ENCODE assay signal across 11 cellular contexts in genomic region chrX:108036298-108036973, GRCh38. TPM values are rescaled to one million over a fixed set of nuclear protein-coding genes. Genes with fewer than 3 reads are reported as not detected.
DNase-seq lines count a peak whose midpoint lies in the region; ATAC-seq lines count a peak whose summit lies in the region.
"Had no signal": no experiment of that assay in that cellular context is flagged by ENCODE, and none has a peak within 500 bp of the region (broad histone marks: within the 10 kb centered on the region; RNA-seq: fewer than 3 reads in every experiment).

No MANE protein-coding gene starts in this region.

- no peak overlapping the region for H3K27ac Mint-ChIP-seq in stimulated activated memory B cell treated with anti-CD40 and anti-IgM and Interleukin-4, amounts not matched to agents 10 μg/mL and 1 μg/mL and 100 μg/mL, for 72 hours
- H3K27ac Mint-ChIP-seq: activated CD8-positive, alpha-beta memory T cell treated with anti-CD3 and anti-CD28 coated beads, Interleukin-2, amount 10 ng/mL, durations not matched to agents 7 days and 5 days had no signal

- H3K36me3 Mint-ChIP-seq in stimulated activated memory B cell treated with anti-CD40 and anti-IgM and Interleukin-4, amounts not matched to agents 10 μg/mL and 1 μg/mL and 100 μg/mL, for 72 hours = no peaks in the 10 kb centered on the region
- H3K36me3 Mint-ChIP-seq: activated CD8-positive, alpha-beta memory T cell treated with anti-CD3 and anti-CD28 coated beads, Interleukin-2, amount 10 ng/mL, durations not matched to agents 7 days and 5 days had no signal

- no peak overlapping the region for H3K4me3 Mint-ChIP-seq in stimulated activated memory B cell treated with anti-CD40 and anti-IgM and Interleukin-4, amounts not matched to agents 10 μg/mL and 1 μg/mL and 100 μg/mL, for 72 hours
- H3K4me3 Mint-ChIP-seq: activated CD8-positive, alpha-beta memory T cell treated with anti-CD3 and anti-CD28 coated beads, Interleukin-2, amount 10 ng/mL, durations not matched to agents 7 days and 5 days; IgD-negative memory B cell had no signal

- H3K27me3 Mint-ChIP-seq in stimulated activated memory B cell treated with anti-CD40 and anti-IgM and Interleukin-4, amounts not matched to agents 10 μg/mL and 1 μg/mL and 100 μg/mL, for 72 hours = no peaks in the 10 kb centered on the region
- H3K27me3 Mint-ChIP-seq: activated CD8-positive, alpha-beta memory T cell treated with anti-CD3 and anti-CD28 coated beads, Interleukin-2, amount 10 ng/mL, durations not matched to agents 7 days and 5 days had no signal

- H3K9me3 Mint-ChIP-seq in stimulated activated memory B cell treated with anti-CD40 and anti-IgM and Interleukin-4, amounts not matched to agents 10 μg/mL and 1 μg/mL and 100 μg/mL, for 72 hours = no peaks in the 10 kb centered on the region
- H3K9me3 Mint-ChIP-seq: IgD-negative memory B cell had no signal

- DNase-seq in H4 (ENCODE audit: low spot score) (peak; percentile 55), NCI-H460 (ENCODE audit: extremely low read depth, low read depth) (peak; percentile 73), pulmonary artery endothelial cell (ENCODE audit: low read depth, low spot score) (peak; percentile 71), AG20443 (ENCODE audit: low spot score) (no peak), T1000 (lab: John Stamatoyannopoulos, UW) (no peak)
- DNase-seq: activated CD8-positive, alpha-beta memory T cell treated with anti-CD3 and anti-CD28 coated beads, Interleukin-2, amount 10 ng/mL, durations not matched to agents 7 days and 5 days; SJCRH30 had no signal

- ATAC-seq in esophagus mucosa (peak; percentile 100), HG02884 (IDR thresholded peaks at IDR 0.05; ENCODE audit: unreplicated experiment) (no peak)
- ATAC-seq in stimulated activated memory B cell treated with anti-CD40 and anti-IgM and Interleukin-4, amounts not matched to agents 10 μg/mL and 1 μg/mL and 100 μg/mL, for 72 hours = no peak
- ATAC-seq: activated CD8-positive, alpha-beta memory T cell treated with anti-CD3 and anti-CD28 coated beads, Interleukin-2, amount 10 ng/mL, durations not matched to agents 7 days and 5 days had no signal

- no peaks in the 10 kb centered on the region for H3K4me1 Mint-ChIP-seq in stimulated activated memory B cell treated with anti-CD40 and anti-IgM and Interleukin-4, amounts not matched to agents 10 μg/mL and 1 μg/mL and 100 μg/mL, for 72 hours

RNA-seq across cellular contexts. Expression of gene VSIG1, which starts 8.4 kb away (rescaled TPM):
- total RNA-seq in H4 (2014; rRNA removed; shearing (Covaris generic)) = 0.02 TPM in 1 of 2 replicates, not detected in the other
- not detected in 2 replicates for total RNA-seq in NCI-H460 (2014; rRNA removed; shearing (Covaris generic))
- polyA plus RNA-seq in NCI-H460 (2014; cell fraction: nucleus; rRNA removed) = not detected in 2 replicates
- total RNA-seq in esophagus mucosa = 0.48 TPM
- total RNA-seq in pulmonary artery endothelial cell = 0.71 and 0.99 TPM in 2 replicates

RNA-seq across cellular contexts. Expression of gene TEX13B, which starts 54.3 kb away (rescaled TPM):
- not detected in 2 replicates for total RNA-seq in H4 (2014; rRNA removed; shearing (Covaris generic))
- total RNA-seq in NCI-H460 (2014; rRNA removed; shearing (Covaris generic)) = not detected in 2 replicates
- not detected in 2 replicates for polyA plus RNA-seq in NCI-H460 (2014; cell fraction: nucleus; rRNA removed)
- not detected for total RNA-seq in esophagus mucosa
- total RNA-seq in pulmonary artery endothelial cell = not detected in 2 replicates
- total RNA-seq: activated CD8-positive, alpha-beta memory T cell treated with anti-CD3 and anti-CD28 coated beads, Interleukin-2, amount 10 ng/mL, durations not matched to agents 7 days and 5 days; SJCRH30 had no signal
- polyA plus RNA-seq: IgD-negative memory B cell had no signal

RNA-seq across cellular contexts. Expression of gene PSMD10, which starts 54.9 kb away (rescaled TPM):
- 190 and 201 TPM in 2 replicates for total RNA-seq in H4 (2014; rRNA removed; shearing (Covaris generic))
- 95.2 and 106 TPM in 2 replicates for total RNA-seq in NCI-H460 (2014; rRNA removed; shearing (Covaris generic))
- 96.3 and 98.3 TPM in 2 replicates for polyA plus RNA-seq in NCI-H460 (2014; cell fraction: nucleus; rRNA removed)
- total RNA-seq in esophagus mucosa (28.6 TPM), pulmonary artery endothelial cell (124 and 181 TPM in 2 replicates)

RNA-seq across cellular contexts. Expression of gene ATG4A, which starts 55.1 kb away (rescaled TPM):
- total RNA-seq in H4 (2014; rRNA removed; shearing (Covaris generic)) = 15.3 and 18.3 TPM in 2 replicates
- 8.3 and 9.4 TPM in 2 replicates for total RNA-seq in NCI-H460 (2014; rRNA removed; shearing (Covaris generic))
- polyA plus RNA-seq in NCI-H460 (2014; cell fraction: nucleus; rRNA removed) = 5.2 and 5.6 TPM in 2 replicates
- total RNA-seq in esophagus mucosa (7.8 TPM), pulmonary artery endothelial cell (44.1 and 53.2 TPM in 2 replicates)

Comparison
In these comparisons a context has a peak if more than half of its experiments do, and no peak if none do; other contexts are left out.
1. DNase-seq: peak in H4 (single experiment), NCI-H460 (single experiment) and pulmonary artery endothelial cell (single experiment); none in AG20443 (single experiment) and T1000 (single experiment).